ENCODE assay signal across 1 cellular context in genomic region chr1:235367000-235367908, GRCh38.
A peak's percentile ranks its signal among the peaks of the same experiment; 100 is the strongest.
TF ChIP-seq lines count a peak whose summit lies in the region.

TSS of gene TBCE (plus strand) at chr1:235367427. CDS start at chr1:235380050, 12,623 bp downstream.

TF ChIP-seq in HepG2, 621 proteins besides CTCF, POLR2A, EP300 and RAD21 (continued from another document and continues in another):
- TF ChIP-seq NFATC3 (CRISPR knock-in tag; IDR thresholded peaks at IDR 0.05) = no peak
- TF ChIP-seq SPEN (CRISPR knock-in tag; IDR thresholded peaks at IDR 0.05; ENCODE audit: low read depth) = peak; percentile 74; the same call in 1 of the 2 replicates
- TF ChIP-seq ZNF274 (CRISPR knock-in tag; IDR thresholded peaks at IDR 0.05) = peak; percentile 80; the same call in 1 of the 2 replicates
- no peak for TF ChIP-seq ZC3H13 (CRISPR knock-in tag; IDR thresholded peaks at IDR 0.05)
- TF ChIP-seq POGK (CRISPR knock-in tag; conservative IDR thresholded peaks at IDR 0.05) = peak; percentile 56; the same call in 1 of the 2 replicates
- peak; percentile 45; the same call in 1 of the 2 replicates for TF ChIP-seq PATZ1 (CRISPR knock-in tag; IDR thresholded peaks at IDR 0.05)
- no peak for TF ChIP-seq EZH2 (conservative IDR thresholded peaks at IDR 0.05; ENCODE audit: low read depth, low read length)
- TF ChIP-seq HDAC6 (IDR thresholded peaks at IDR 0.05; ENCODE audit: low read depth, low read length) = no peak
- peak; percentile 98 for TF ChIP-seq POLR2G (IDR thresholded peaks at IDR 0.05; ENCODE audit: low read depth, low read length)
- no peak for TF ChIP-seq ATF5 (CRISPR knock-in tag; IDR thresholded peaks at IDR 0.05; ENCODE audit: low read depth)
- TF ChIP-seq ZNF451 (CRISPR knock-in tag; IDR thresholded peaks at IDR 0.05) = peak; percentile 66; the same call in 1 of the 2 replicates
- no peak for TF ChIP-seq ARID3A (IDR thresholded peaks at IDR 0.05; ENCODE audit: low read depth, low read length)
- TF ChIP-seq RARA (CRISPR knock-in tag; IDR thresholded peaks at IDR 0.05) = peak; percentile 31
- TF ChIP-seq POLR2AphosphoS5 (IDR thresholded peaks at IDR 0.05; ENCODE audit: low read depth, low read length) = peak; percentile 99
- TF ChIP-seq ZNF556 (CRISPR knock-in tag; IDR thresholded peaks at IDR 0.05; ENCODE audit: borderline replicate concordance) = no peak
- peak; percentile 86 for TF ChIP-seq PHF8 (CRISPR knock-in tag; IDR thresholded peaks at IDR 0.05)
- peak; percentile 60; the same call in 1 of the 2 replicates for TF ChIP-seq IRF2 (CRISPR knock-in tag; IDR thresholded peaks at IDR 0.05)
- TF ChIP-seq ZNF318 (CRISPR knock-in tag; IDR thresholded peaks at IDR 0.05) = peak; percentile 35; the same call in 1 of the 2 replicates
- no peak for TF ChIP-seq TRAFD1 (CRISPR knock-in tag; IDR thresholded peaks at IDR 0.05; ENCODE audit: borderline replicate concordance)
- 0 out of 2 replicates have a peak, but pooled peaks have one; percentile 12 for TF ChIP-seq ZNF280B (CRISPR knock-in tag; IDR thresholded peaks at IDR 0.05; ENCODE audit: borderline replicate concordance)
- no peak for TF ChIP-seq ZNF547 (CRISPR knock-in tag; IDR thresholded peaks at IDR 0.05)
- TF ChIP-seq ZMYM2 (CRISPR knock-in tag; IDR thresholded peaks at IDR 0.05) = peak; percentile 13; the same call in 1 of the 2 replicates
- TF ChIP-seq FOSL2 (CRISPR knock-in tag; IDR thresholded peaks at IDR 0.05) = peak; percentile 77
- peak; percentile 63; the same call in 1 of the 2 replicates for TF ChIP-seq YEATS2 (CRISPR knock-in tag; IDR thresholded peaks at IDR 0.05; ENCODE audit: borderline replicate concordance)
- peak; percentile 57; the same call in 1 of the 2 replicates for TF ChIP-seq REPIN1 (CRISPR knock-in tag; IDR thresholded peaks at IDR 0.05; ENCODE audit: borderline replicate concordance, low read depth)
- no peak; the same call in 1 of the 2 replicates for TF ChIP-seq STAT6 (CRISPR knock-in tag; IDR thresholded peaks at IDR 0.05; ENCODE audit: borderline replicate concordance)
- TF ChIP-seq ZNF562 (CRISPR knock-in tag; IDR thresholded peaks at IDR 0.05; ENCODE audit: borderline replicate concordance) = no peak
- peak; percentile 65; the same call in 1 of the 2 replicates for TF ChIP-seq ZNF710 (CRISPR knock-in tag; IDR thresholded peaks at IDR 0.05; ENCODE audit: borderline replicate concordance)
